In the genomic region with DNA sequence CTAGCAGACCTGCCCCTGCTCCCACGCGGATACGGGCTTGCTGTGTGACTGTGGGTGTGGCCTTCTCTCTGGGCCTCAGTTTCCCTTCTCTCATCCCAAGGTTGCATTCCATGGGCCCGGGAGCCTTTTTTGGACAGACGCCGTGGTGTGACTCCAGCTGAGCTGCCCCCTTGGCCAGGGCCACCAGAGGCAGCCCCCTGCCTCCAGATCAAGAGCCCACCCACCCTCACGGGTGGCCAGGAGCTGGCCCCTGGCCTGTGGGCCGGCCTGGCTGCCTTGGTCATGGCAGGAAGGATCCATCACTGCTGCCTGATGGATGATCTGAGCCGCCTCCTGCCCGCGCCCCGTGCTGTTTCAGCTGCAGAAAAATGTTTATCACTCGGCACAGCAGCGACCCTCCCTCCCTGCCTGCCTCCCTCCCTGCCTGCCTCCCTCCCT, we compare ENCODE assay signal across 16 cellular contexts. TPM values are rescaled to one million over a fixed set of nuclear protein-coding genes. Genes with fewer than 3 reads are reported as not detected.
DNase-seq lines count a peak whose midpoint lies in the region; ATAC-seq, FAIRE-seq and TF ChIP-seq lines count a peak whose summit lies in the region.
"Had no signal": no experiment of that assay in that cellular context is flagged by ENCODE, and none has a peak within 500 bp of the region (broad histone marks: within the 10 kb centered on the region; RNA-seq: fewer than 3 reads in every experiment).

No MANE protein-coding gene starts in this region.

- H3K79me2 ChIP-seq in K562 (ENCODE audit: control insufficient read depth, insufficient read depth, low read length): no peaks in the 10 kb centered on the region

- H2AFZ ChIP-seq in K562 (ENCODE audit: low read depth, low read length): no peak overlapping the region

- FAIRE-seq in K562 (lab: Jason Lieb, UNC) (peak; percentile 40), urothelium cell line (lab: Jason Lieb, UNC) (peak; percentile 90), frontal cortex (lab: Jason Lieb, UNC) (no peak)
- FAIRE-seq: A549, GM12891 had no signal

- H3K4me1 Mint-ChIP-seq in activated CD4-positive, alpha-beta T cell treated with anti-CD3 and anti-CD28 coated beads for 36 hours: no peaks in the 10 kb centered on the region

- H3K9ac ChIP-seq in K562 (ENCODE audit: insufficient read depth in 1 of 2, low read depth in 2 of 2, low read length in 2 of 2): 0 out of 4 replicates have a peak overlapping the region, but pooled peaks of 1 of the 2 experiments have one; percentile 13

- no peak for TF ChIP-seq POLR2A in K562 (conservative IDR thresholded peaks at IDR 0.05)

- no peaks in the 10 kb centered on the region for H3K9me1 ChIP-seq in K562 (ENCODE audit: control insufficient read depth, insufficient read depth, low read length)

- WGBS in K562 (ENCODE audit: insufficient coverage, low coverage, missing lambda C conversion rate): 8% methylated on average over 4 of the region's 14 CpGs

- DNase-seq in D341Med (ENCODE audit: low spot score) (peak; percentile 27), K562 (ENCODE audit: extremely low read depth in 1 of 4, low spot score in 3 of 4) (peak in 3 of 4 experiments; percentile 53 to 66 (median 56)), lower lobe of right lung (peak; percentile 31), urothelium cell line (ENCODE audit: low spot score) (no peak), frontal cortex (ENCODE audit: low spot score in 2 of 2) (no peak)
- DNase-seq in activated CD4-positive, alpha-beta T cell treated with anti-CD3 and anti-CD28 coated beads for 36 hours: no peak
- DNase-seq: Calu3; CD4-positive, CD25-positive, alpha-beta regulatory T cell; DMS79; GOT3; HCEC 1CT; HFFc6; KBM-7 had no signal

- H3K4me1 ChIP-seq in K562 (replicated peaks in 1 of 2; ENCODE audit: control insufficient read depth in 2 of 2, insufficient read depth in 2 of 2, low read length in 2 of 2): peaks cover 9 to 49% of the 10 kb centered on the region in 2 experiments; a peak in 3 of 5 replicates
- no peaks in the 10 kb centered on the region for H3K4me1 ChIP-seq in lower lobe of right lung
- H3K4me1 ChIP-seq: A549 had no signal

- no peak for TF ChIP-seq CTCF in K562 (IDR thresholded peaks at IDR 0.05 in 2 of 3, conservative IDR thresholded peaks at IDR 0.05 in 1 of 3; ENCODE audit: insufficient read depth in 2 of 3, low read depth in 1 of 3, low read length in 3 of 3)
- no peak for TF ChIP-seq CTCF in lower lobe of right lung (IDR thresholded peaks at IDR 0.05)

- H4K20me1 ChIP-seq in K562 (replicated peaks; ENCODE audit: control insufficient read depth, insufficient read depth, low read length): 0 out of 2 replicates have a peak, but pooled peaks cover 3% of the 10 kb centered on the region

- H3K9me3 Mint-ChIP-seq in activated CD4-positive, alpha-beta T cell treated with anti-CD3 and anti-CD28 coated beads for 36 hours (ENCODE audit: low read depth): no peaks in the 10 kb centered on the region

- peaks cover 2% of the 10 kb centered on the region for H3K27me3 Mint-ChIP-seq in activated CD4-positive, alpha-beta T cell treated with anti-CD3 and anti-CD28 coated beads for 36 hours

- TF ChIP-seq EP300 in K562 (IDR thresholded peaks at IDR 0.05; ENCODE audit: low read length): no peak

- H3K27me3 ChIP-seq in K562 (ENCODE audit: control insufficient read depth in 2 of 2, insufficient read depth in 2 of 2, low read length in 2 of 2) (peaks cover 0 to 16% of the 10 kb centered on the region in 2 experiments; a peak in 2 of 5 replicates), lower lobe of right lung (ENCODE audit: low read depth) (peaks cover 26% of the 10 kb centered on the region)

- in situ Hi-C loops in K562 (cut with MboI): no loop called here

- H3K9me3 ChIP-seq in K562 (replicated peaks; ENCODE audit: control insufficient read depth, insufficient read depth, low read depth, low read length) (no peaks in the 10 kb centered on the region), lower lobe of right lung (peaks cover 5% of the 10 kb centered on the region)

- TF ChIP-seq RAD21 in K562 (CRISPR knock-in tag; conservative IDR thresholded peaks at IDR 0.05 in 1 of 2, IDR thresholded peaks at IDR 0.05 in 1 of 2): no peak

- no peak overlapping the region for H3K4me3 ChIP-seq in K562
- H3K4me3 ChIP-seq in lower lobe of right lung: no peak overlapping the region
- H3K4me3 ChIP-seq: A549 had no signal

- intact Hi-C loops in K562 (cut with micrococcal nuclease) (loop anchor here (10.0 kb wide), 1 partner anchor 62 kb away; no protein-coding TSS in a partner anchor), lower lobe of right lung (cut with DNase I) (no loop called here)
- intact Hi-C loops in activated CD4-positive, alpha-beta T cell treated with anti-CD3 and anti-CD28 coated beads for 36 hours (cut with DNase I, micrococcal nuclease): no loop called here

- POLR2A ChIA-PET in K562 (lab: Yijun Ruan, JAX): interaction anchor here (0.6 to 0.7 kb wide), 2 partner anchors 67 to 600 kb away, joined by 3 read pairs; no protein-coding TSS in a partner anchor
- POLR2A ChIA-PET in activated CD4-positive, alpha-beta T cell treated with anti-CD3 and anti-CD28 coated beads for 36 hours (lab: Charles Lee): no interaction called here

- CTCF ChIA-PET in K562 (lab: Yijun Ruan, JAX; ENCODE audit: low intra/inter-chr PET ratio): no interaction called here
- CTCF ChIA-PET in activated CD4-positive, alpha-beta T cell treated with anti-CD3 and anti-CD28 coated beads for 36 hours (lab: Charles Lee): no interaction called here

- H3K4me3 Mint-ChIP-seq in activated CD4-positive, alpha-beta T cell treated with anti-CD3 and anti-CD28 coated beads for 36 hours: no peak overlapping the region
- H3K4me3 Mint-ChIP-seq: CD4-positive, CD25-positive, alpha-beta regulatory T cell; HFFc6 had no signal

- no TSS peak for BruUV-seq in K562 (replicated peaks; lab: Mats Ljungman, UMichigan)

- ATAC-seq in K562: peak; percentile 58
- no peak for ATAC-seq in lower lobe of right lung
- no peak for ATAC-seq in GM21723 (IDR thresholded peaks at IDR 0.05; ENCODE audit: unreplicated experiment)
- no peak for ATAC-seq in activated CD4-positive, alpha-beta T cell treated with anti-CD3 and anti-CD28 coated beads for 36 hours

- H3K27ac Mint-ChIP-seq in activated CD4-positive, alpha-beta T cell treated with anti-CD3 and anti-CD28 coated beads for 36 hours: no peak overlapping the region
- H3K27ac Mint-ChIP-seq: CD4-positive, CD25-positive, alpha-beta regulatory T cell; HFFc6 had no signal

- H3K36me3 ChIP-seq in K562 (ENCODE audit: control insufficient read depth, insufficient read depth, low read length): no peaks in the 10 kb centered on the region
- H3K36me3 ChIP-seq in lower lobe of right lung: no peaks in the 10 kb centered on the region

- H3K27ac ChIP-seq in K562 (ENCODE audit: extremely low read depth, low read depth, low read length) (no peak overlapping the region), lower lobe of right lung (no peak overlapping the region)
- H3K27ac ChIP-seq: A549 had no signal

- H3K4me2 ChIP-seq in K562 (ENCODE audit: insufficient read depth, low read length): no peak overlapping the region
- H3K4me2 ChIP-seq: A549 had no signal

- peaks cover under 1% of the 10 kb centered on the region for H3K36me3 Mint-ChIP-seq in activated CD4-positive, alpha-beta T cell treated with anti-CD3 and anti-CD28 coated beads for 36 hours (ENCODE audit: low read depth)
- H3K36me3 Mint-ChIP-seq: CD4-positive, CD25-positive, alpha-beta regulatory T cell had no signal

TF ChIP-seq in K562, 482 proteins besides CTCF, POLR2A, EP300 and RAD21 (continues in another document):
- TF ChIP-seq RBM39 (optimal IDR thresholded peaks at IDR 0.05; ENCODE audit: low read depth, low read length): no peak
- TF ChIP-seq NELFE (IDR thresholded peaks at IDR 0.05; ENCODE audit: insufficient read depth, insufficient read length): no peak
- TF ChIP-seq, protein P1, sequence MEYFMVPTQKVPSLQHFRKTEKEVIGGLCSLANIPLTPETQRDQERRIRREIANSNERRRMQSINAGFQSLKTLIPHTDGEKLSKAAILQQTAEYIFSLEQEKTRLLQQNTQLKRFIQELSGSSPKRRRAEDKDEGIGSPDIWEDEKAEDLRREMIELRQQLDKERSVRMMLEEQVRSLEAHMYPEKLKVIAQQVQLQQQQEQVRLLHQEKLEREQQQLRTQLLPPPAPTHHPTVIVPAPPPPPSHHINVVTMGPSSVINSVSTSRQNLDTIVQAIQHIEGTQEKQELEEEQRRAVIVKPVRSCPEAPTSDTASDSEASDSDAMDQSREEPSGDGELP (CRISPR knock-in tag; IDR thresholded peaks at IDR 0.05; ENCODE audit: borderline replicate concordance): peak; percentile 30; the same call in 1 of the 2 replicates

RNA-seq across cellular contexts. Expression of a gene that starts 27.8 kb away (rescaled TPM):
- total RNA-seq in K562 (2011; cell fraction: chromatin; rRNA removed; ENCODE audit: low replicate concordance): 0.25 TPM in 1 of 2 replicates, not detected in the other
- 0.39 and 0.67 TPM in 2 replicates for total RNA-seq in K562 (2011; cell fraction: nucleolus; rRNA removed)
- 0.07 and 0.31 TPM in 2 replicates for total RNA-seq in K562 (2011; cell fraction: nucleoplasm; rRNA removed)
- total RNA-seq in K562 (2014; rRNA removed): 0.23 and 0.45 TPM in 2 replicates
- total RNA-seq in K562 (2014; rRNA removed; fragmentation: Illumina TruSeq; extraction: Trizol): 0.04 and 0.06 TPM in 2 replicates
- total RNA-seq in K562 (2015; rRNA removed; fragmentation: Illumina TruSeq; extraction: Trizol): 0.08 and 0.18 TPM in 2 replicates
- total RNA-seq in K562 (2021): 0.45 and 0.64 TPM in 2 replicates
- 0.13 and 0.41 TPM in 2 replicates for polyA plus RNA-seq in K562 (2011; rRNA removed)
- 0.44 and 0.81 TPM in 2 replicates for polyA plus RNA-seq in K562 (2011; cell fraction: cytosol; rRNA removed)
- polyA plus RNA-seq in K562 (2011; cell fraction: nucleus; rRNA removed): 0.26 and 0.31 TPM in 2 replicates
- 0.35 and 0.39 TPM in 2 replicates for polyA plus RNA-seq in K562 (2012)
- polyA plus RNA-seq in K562 (2014; fragmentation: Illumina TruSeq; extraction: Trizol): 0.06 and 0.28 TPM in 2 replicates
- polyA plus RNA-seq in K562 (2014; fragmentation: Nextera tagmentation; extraction: Ambion mirVana): not detected
- 0.11 and 0.33 TPM in 2 replicates for polyA plus RNA-seq in K562 (2014; rRNA removed)
- polyA minus RNA-seq in K562 (2011; rRNA and poly(A)+ RNA removed): 0.07 and 0.15 TPM in 2 replicates
- polyA minus RNA-seq in K562 (2011; cell fraction: cytosol; rRNA and poly(A)+ RNA removed): 0.38 and 1.0 TPM in 2 replicates
- polyA minus RNA-seq in K562 (2011; cell fraction: nucleus; rRNA and poly(A)+ RNA removed): 0.13 and 0.44 TPM in 2 replicates
- total RNA-seq in lower lobe of right lung: 1.4 TPM
- total RNA-seq in activated CD4-positive, alpha-beta T cell treated with anti-CD3 and anti-CD28 coated beads for 36 hours: under 1 TPM; 0.05 to 0.09 TPM
- 5.7 TPM for total RNA-seq in frontal cortex
- total RNA-seq: Calu3; CD4-positive, CD25-positive, alpha-beta regulatory T cell had no signal
- polyA plus RNA-seq: CD4-positive, CD25-positive, alpha-beta regulatory T cell had no signal

Comparison
In these comparisons a context has a peak if more than half of its experiments do, and no peak if none do; other contexts are left out.
1. DNase-seq: peak in D341Med (single experiment), K562 (3 of 4) and lower lobe of right lung (single experiment); none in urothelium cell line (single experiment), activated CD4-positive, alpha-beta T cell treated with anti-CD3 and anti-CD28 coated beads for 36 hours (single experiment) and frontal cortex (0 of 2).